In the genomic region with DNA sequence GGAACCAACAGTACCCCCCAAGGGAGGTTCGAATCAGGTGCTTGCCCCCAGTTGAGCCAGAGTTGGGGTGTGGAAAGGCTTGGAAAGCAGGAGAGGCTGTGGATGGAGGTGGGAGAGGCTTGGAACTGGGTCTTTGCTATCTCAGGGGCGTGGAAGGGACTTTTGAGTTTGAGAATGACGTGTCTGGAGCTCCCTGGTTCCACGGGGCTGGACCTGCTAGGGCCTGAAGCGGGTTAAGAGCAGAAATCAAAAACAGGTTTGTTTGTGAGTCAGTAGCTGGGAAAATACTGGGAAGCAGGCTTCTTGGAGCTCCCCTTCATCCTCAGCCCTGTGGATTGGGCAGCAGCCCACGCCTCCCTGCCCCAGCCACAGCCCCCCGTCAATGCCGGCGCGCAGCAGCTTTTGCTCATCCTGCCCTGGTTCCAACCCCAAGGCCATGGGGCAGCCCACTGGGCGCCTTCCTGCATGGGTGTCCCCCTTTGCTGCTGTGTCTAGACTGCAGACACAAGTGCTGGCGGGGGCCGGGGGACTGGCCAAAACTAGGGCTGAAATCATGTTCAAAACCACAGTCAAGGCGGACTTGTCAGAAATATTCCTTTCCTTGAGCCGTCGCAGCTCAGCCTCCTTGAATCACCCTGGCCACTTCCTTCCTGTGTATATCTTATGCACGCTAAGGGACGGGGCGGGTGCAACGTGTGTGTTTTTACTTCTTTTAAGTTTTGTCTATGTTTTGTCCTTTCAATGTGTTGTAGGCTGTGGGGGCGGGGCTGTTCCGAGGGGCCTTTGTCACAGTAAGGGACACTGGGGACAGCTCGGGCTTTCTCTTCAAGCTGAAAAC, we compare ENCODE assay signal across 8 cellular contexts.
A peak's percentile ranks its signal among the peaks of the same experiment; 100 is the strongest.
DNase-seq lines count a peak whose midpoint lies in the region; ATAC-seq and TF ChIP-seq lines count a peak whose summit lies in the region.
"Had no signal": no experiment of that assay in that cellular context is flagged by ENCODE, and none has a peak within 500 bp of the region (broad histone marks: within the 10 kb centered on the region; RNA-seq: fewer than 3 reads in every experiment).

No MANE protein-coding gene starts in this region.

- H3K27ac Mint-ChIP-seq in central memory CD8-positive, alpha-beta T cell (ENCODE audit: low read depth): peak overlapping the region; percentile 99
- H3K27ac Mint-ChIP-seq in natural killer cell: peak overlapping the region; percentile 98 to 100
- H3K27ac Mint-ChIP-seq in stimulated activated naive CD8-positive, alpha-beta T cell treated with anti-CD3 and anti-CD28 coated beads, Interleukin-15, amount 100 ng/mL, for 72 hours: peak overlapping the region; percentile 99 to 100

- DNase-seq in central memory CD8-positive, alpha-beta T cell (ENCODE audit: low spot score in 2 of 2): peak; percentile 63 to 78
- peak; percentile 78 for DNase-seq in natural killer cell
- DNase-seq in stimulated activated naive CD8-positive, alpha-beta T cell treated with anti-CD3 and anti-CD28 coated beads, Interleukin-15, amount 100 ng/mL, for 72 hours: peak in 1 of 2 donors; percentile 92
- no peak for DNase-seq in cerebellar cortex (ENCODE audit: low spot score)

- peak; percentile 54 for ATAC-seq in GM19372 (IDR thresholded peaks at IDR 0.05; ENCODE audit: low read depth, unreplicated experiment)
- ATAC-seq in HG03520 (IDR thresholded peaks at IDR 0.05; ENCODE audit: unreplicated experiment): peak; percentile 39
- peak; percentile 66 to 75 for ATAC-seq in activated CD4-positive, CD25-positive, alpha-beta regulatory T cell treated with anti-CD3 and anti-CD28 coated beads, Interleukin-2, amount 50 U/mL, for 24 hours
- peak; percentile 73 for ATAC-seq in central memory CD8-positive, alpha-beta T cell (replicated peaks; ENCODE audit: extremely low read depth, poor library complexity, severe bottlenecking)
- peak; percentile 65 to 85 (median 76) for ATAC-seq in natural killer cell
- peak; percentile 81 for ATAC-seq in stimulated activated naive CD8-positive, alpha-beta T cell treated with anti-CD3 and anti-CD28 coated beads, Interleukin-15, amount 100 ng/mL, for 72 hours

- peak overlapping the region; percentile 85 for H3K4me3 Mint-ChIP-seq in central memory CD8-positive, alpha-beta T cell
- peak overlapping the region; percentile 88 for H3K4me3 Mint-ChIP-seq in natural killer cell
- peak overlapping the region; percentile 82 to 88 for H3K4me3 Mint-ChIP-seq in stimulated activated naive CD8-positive, alpha-beta T cell treated with anti-CD3 and anti-CD28 coated beads, Interleukin-15, amount 100 ng/mL, for 72 hours

- H3K4me1 Mint-ChIP-seq in central memory CD8-positive, alpha-beta T cell: peaks cover 68% of the 10 kb centered on the region
- peaks cover 59 to 76% of the 10 kb centered on the region in 2 donors for H3K4me1 Mint-ChIP-seq in natural killer cell
- peaks cover 90% of the 10 kb centered on the region for H3K4me1 Mint-ChIP-seq in stimulated activated naive CD8-positive, alpha-beta T cell treated with anti-CD3 and anti-CD28 coated beads, Interleukin-15, amount 100 ng/mL, for 72 hours

- peaks cover 10% of the 10 kb centered on the region for H3K36me3 Mint-ChIP-seq in central memory CD8-positive, alpha-beta T cell (ENCODE audit: insufficient read depth)
- H3K36me3 Mint-ChIP-seq in natural killer cell: no peaks in the 10 kb centered on the region

- H3K9me3 Mint-ChIP-seq in central memory CD8-positive, alpha-beta T cell: no peaks in the 10 kb centered on the region
- no peaks in the 10 kb centered on the region for H3K9me3 Mint-ChIP-seq in natural killer cell
- H3K9me3 Mint-ChIP-seq in stimulated activated naive CD8-positive, alpha-beta T cell treated with anti-CD3 and anti-CD28 coated beads, Interleukin-15, amount 100 ng/mL, for 72 hours: no peaks in the 10 kb centered on the region
- H3K9me3 Mint-ChIP-seq: nephron had no signal

- no peak for TF ChIP-seq CTCF in natural killer cell (IDR thresholded peaks at IDR 0.05)

- intact Hi-C loops in natural killer cell (cut with micrococcal nuclease): loop anchor here (1.0 to 5.0 kb wide), 7 partner anchors 14 to 73 kb away; no protein-coding TSS in a partner anchor

- no peaks in the 10 kb centered on the region for H3K27me3 Mint-ChIP-seq in central memory CD8-positive, alpha-beta T cell
- no peaks in the 10 kb centered on the region for H3K27me3 Mint-ChIP-seq in natural killer cell (ENCODE audit: low read depth in 2 of 2)
- no peaks in the 10 kb centered on the region for H3K27me3 Mint-ChIP-seq in stimulated activated naive CD8-positive, alpha-beta T cell treated with anti-CD3 and anti-CD28 coated beads, Interleukin-15, amount 100 ng/mL, for 72 hours
